In the genomic region with DNA sequence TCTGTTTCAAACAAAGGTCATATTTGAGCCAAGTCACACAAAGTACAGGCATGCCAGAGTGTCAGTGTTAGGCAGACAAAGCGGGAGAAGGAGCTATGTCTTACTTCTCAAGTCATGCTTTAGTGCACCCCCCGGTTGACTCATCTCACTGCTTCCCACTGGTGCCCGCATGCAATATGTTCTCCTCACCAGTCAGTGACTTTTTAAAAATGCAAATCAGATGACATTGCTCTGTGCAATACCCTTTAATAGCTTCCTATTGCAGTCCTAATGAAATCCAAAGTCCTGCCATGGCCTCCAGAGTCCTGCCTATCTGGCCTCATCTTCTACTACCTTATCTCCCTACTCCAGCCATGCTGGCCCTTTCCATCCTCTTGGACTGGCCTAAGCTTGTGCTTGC, we compare ENCODE assay signal across 19 cellular contexts.
A peak's percentile ranks its signal among the peaks of the same experiment; 100 is the strongest.
DNase-seq lines count a peak whose midpoint lies in the region; ATAC-seq and TF ChIP-seq lines count a peak whose summit lies in the region.
"Had no signal": no experiment of that assay in that cellular context is flagged by ENCODE, and none has a peak within 500 bp of the region (broad histone marks: within the 10 kb centered on the region; RNA-seq: fewer than 3 reads in every experiment).

No MANE protein-coding gene starts in this region.

- no peak overlapping the region for H3K18ac ChIP-seq in trophoblast cell (ENCODE audit: low read length)

- H3K36me3 ChIP-seq in Karpas-422 (ENCODE audit: insufficient read depth, low read length) (no peaks in the 10 kb centered on the region), trophoblast cell (ENCODE audit: control insufficient read depth in 1 of 2, insufficient read depth in 2 of 2, low read length in 2 of 2) (no peaks in the 10 kb centered on the region), heart left ventricle (no peaks in the 10 kb centered on the region)
- H3K36me3 ChIP-seq: Peyer's patch had no signal

- H4K20me1 ChIP-seq in Karpas-422 (ENCODE audit: insufficient read depth, low read depth, low read length) = no peaks in the 10 kb centered on the region

- no peak overlapping the region for H4K12ac ChIP-seq in trophoblast cell (ENCODE audit: low read depth, low read length)

- no peak for TF ChIP-seq CTCF in heart left ventricle (IDR thresholded peaks at IDR 0.05)

- no peak overlapping the region for H4K8ac ChIP-seq in trophoblast cell (ENCODE audit: low read depth, low read length)

- ATAC-seq in GM18502 (IDR thresholded peaks at IDR 0.05; ENCODE audit: poor library complexity, unreplicated experiment) (peak; percentile 72), GM21723 (IDR thresholded peaks at IDR 0.05; ENCODE audit: unreplicated experiment) (peak; percentile 61), GM21515 (IDR thresholded peaks at IDR 0.05; ENCODE audit: unreplicated experiment) (no peak), heart left ventricle (no peak)
- ATAC-seq: A549 had no signal

- H3K4me2 ChIP-seq in Karpas-422 (ENCODE audit: low read depth, low read length, poor library complexity, severe bottlenecking) (no peak overlapping the region), trophoblast cell (ENCODE audit: low read length) (no peak overlapping the region)
- H3K4me2 ChIP-seq: A549 had no signal

- no peaks in the 10 kb centered on the region for H3K9me3 ChIP-seq in Karpas-422 (ENCODE audit: low read length)
- H3K9me3 ChIP-seq in trophoblast cell (ENCODE audit: insufficient read depth, low read depth, low read length) = no peaks in the 10 kb centered on the region
- H3K9me3 ChIP-seq in heart left ventricle = no peaks in the 10 kb centered on the region
- H3K9me3 ChIP-seq: A549, Peyer's patch had no signal

- H2AFZ ChIP-seq in Karpas-422 (ENCODE audit: low read length) = no peak overlapping the region
- no peak overlapping the region for H2AFZ ChIP-seq in trophoblast cell (ENCODE audit: insufficient read depth, low read length, poor library complexity)

- H3K23ac ChIP-seq in trophoblast cell (ENCODE audit: low read length) = no peak overlapping the region

- no peaks in the 10 kb centered on the region for H3K9me2 ChIP-seq in Karpas-422 (replicated peaks; ENCODE audit: insufficient read depth, low read length)

- H3K9ac ChIP-seq in Karpas-422 (ENCODE audit: low read length) (no peak overlapping the region), trophoblast cell (ENCODE audit: low read length) (no peak overlapping the region)

- H3K4ac ChIP-seq in trophoblast cell (ENCODE audit: low read depth, low read length) = no peak overlapping the region

- H3K4me1 ChIP-seq in Karpas-422 (ENCODE audit: low read length) = peaks cover 10% of the 10 kb centered on the region
- H3K4me1 ChIP-seq in trophoblast cell (ENCODE audit: control insufficient read depth in 1 of 2, insufficient read depth in 2 of 2, low read length in 2 of 2) = peaks cover 4 to 6% of the 10 kb centered on the region in 2 experiments
- H3K4me1 ChIP-seq in heart left ventricle = no peaks in the 10 kb centered on the region
- H3K4me1 ChIP-seq: A549, Peyer's patch had no signal

- H3K4me3 ChIP-seq in Karpas-422 (ENCODE audit: low read length) (no peak overlapping the region), trophoblast cell (ENCODE audit: low read depth, low read length) (no peak overlapping the region), heart left ventricle (no peak overlapping the region)
- H3K4me3 ChIP-seq: A549, Peyer's patch had no signal

- no peak overlapping the region for H2BK5ac ChIP-seq in trophoblast cell (ENCODE audit: low read depth, low read length, poor library complexity)

- intact Hi-C loops in heart left ventricle (cut with DNase I) = no loop called here

- H2BK12ac ChIP-seq in trophoblast cell (ENCODE audit: low read length) = no peak overlapping the region

- H3K79me1 ChIP-seq in trophoblast cell (ENCODE audit: low read length) = no peaks in the 10 kb centered on the region

- H3K27ac ChIP-seq in Karpas-422 (ENCODE audit: low read length) (no peak overlapping the region), trophoblast cell (ENCODE audit: low read depth, low read length) (no peak overlapping the region), heart left ventricle (no peak overlapping the region)
- H3K27ac ChIP-seq: A549, HL-60, Peyer's patch had no signal

- no CpG with 5 or more reads among the region's 3 CpGs for WGBS in trophoblast cell (ENCODE audit: extremely low coverage, insufficient coverage, insufficient read length)
- 79 to 89% (median 85%) methylated on average over 3 of the region's 3 CpGs for WGBS in heart left ventricle, 4 donors

- H2BK120ac ChIP-seq in trophoblast cell (ENCODE audit: insufficient read depth, low read length, poor library complexity) = no peak overlapping the region

- H3K27me3 ChIP-seq in Karpas-422 (ENCODE audit: low read length) = no peaks in the 10 kb centered on the region
- H3K27me3 ChIP-seq in trophoblast cell (ENCODE audit: insufficient read depth, low read length) = no peaks in the 10 kb centered on the region
- H3K27me3 ChIP-seq in heart left ventricle = peaks cover 0 to 3% (median 0%) of the 10 kb centered on the region in 9 donors
- H3K27me3 ChIP-seq: Peyer's patch had no signal

- no peak for TF ChIP-seq POLR2A in heart left ventricle (IDR thresholded peaks at IDR 0.05)

- H3K14ac ChIP-seq in trophoblast cell (ENCODE audit: low read length) = no peak overlapping the region

- no peak overlapping the region for H2AK5ac ChIP-seq in trophoblast cell (ENCODE audit: low read length)

- H4K91ac ChIP-seq in trophoblast cell (ENCODE audit: low read depth, low read length) = no peak overlapping the region

- H3K79me2 ChIP-seq in Karpas-422 (ENCODE audit: low read length) (no peaks in the 10 kb centered on the region), trophoblast cell (ENCODE audit: control insufficient read depth, insufficient read depth, low read length, poor library complexity) (no peaks in the 10 kb centered on the region)

- DNase-seq in Karpas-422 (peak; percentile 70), trophoblast cell (peak; percentile 91 to 93), amniotic stem cell (lab: John Stamatoyannopoulos, UW) (no peak), heart left ventricle (no peak)
- DNase-seq in activated CD4-positive, alpha-beta T cell treated with anti-CD3 and anti-CD28 coated beads for 1 hour = no peak
- DNase-seq: COR-L47, DMS53, KG1, NCI-H1105 treated with DMSO at 0.1 percent for 48 hours, NCI-H187 treated with DMSO at 0.1 percent for 48 hours, NCI-H446, NCI-H82, Peyer's patch, SHP77 treated with DMSO at 0.1 percent for 48 hours had no signal

Comparison
In these comparisons a context has a peak if more than half of its experiments do, and no peak if none do; other contexts are left out.
1. ATAC-seq: peak in GM18502 (single experiment) and GM21723 (single experiment); none in GM21515 (single experiment) and heart left ventricle (0 of 4).
2. DNase-seq: peak in Karpas-422 (single experiment) and trophoblast cell (2 of 2); none in amniotic stem cell (single experiment), heart left ventricle (0 of 5) and activated CD4-positive, alpha-beta T cell treated with anti-CD3 and anti-CD28 coated beads for 1 hour (single experiment).